ENCODE assay signal across 23 cellular contexts in the genomic region with DNA sequence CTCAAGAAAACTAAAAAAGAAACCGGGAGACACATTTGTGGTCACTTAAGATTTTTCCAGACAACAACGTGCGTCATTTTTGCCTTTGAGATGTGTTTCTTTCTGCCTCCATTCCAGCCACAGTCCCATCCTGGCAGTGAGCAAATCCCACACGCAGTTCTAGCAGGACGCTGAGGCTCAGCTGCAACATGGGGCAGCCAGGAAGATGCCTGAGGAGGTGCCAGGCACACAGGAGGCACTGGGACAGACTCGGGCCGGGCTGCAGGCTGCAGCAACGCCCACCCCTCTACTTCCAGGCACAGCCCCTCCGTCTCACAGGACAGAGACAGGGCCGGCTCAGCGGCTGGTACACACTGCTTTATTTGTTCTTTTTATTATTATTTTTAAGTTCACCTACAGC. TPM values are rescaled to one million over a fixed set of nuclear protein-coding genes. Genes with fewer than 3 reads are reported as not detected.
DNase-seq lines count a peak whose midpoint lies in the region; ATAC-seq and TF ChIP-seq lines count a peak whose summit lies in the region.
"Had no signal": no experiment of that assay in that cellular context is flagged by ENCODE, and none has a peak within 500 bp of the region (broad histone marks: within the 10 kb centered on the region; RNA-seq: fewer than 3 reads in every experiment).

No MANE protein-coding gene starts in this region.

- intact Hi-C loops in right lobe of liver (cut with DNase I) (loop anchor here (10.0 kb wide), 1 partner anchor 252 kb away; no protein-coding TSS in a partner anchor), vagina (cut with DNase I) (no loop called here)
- intact Hi-C loops in activated CD8-positive, alpha-beta T cell treated with anti-CD3 and anti-CD28 coated beads for 36 hours (cut with micrococcal nuclease) = no loop called here

- no peaks in the 10 kb centered on the region for H3K36me3 ChIP-seq in GM23338 (ENCODE audit: insufficient read depth)
- peaks cover 0 to 35% (median 24%) of the 10 kb centered on the region in 4 donors for H3K36me3 ChIP-seq in right lobe of liver
- peaks cover 0 to 25% of the 10 kb centered on the region in 2 donors for H3K36me3 ChIP-seq in vagina

- H3K27me3 ChIP-seq in GM23338 (ENCODE audit: insufficient read depth) (no peaks in the 10 kb centered on the region), right lobe of liver (no peaks in the 10 kb centered on the region), vagina (no peaks in the 10 kb centered on the region)
- H3K27me3 ChIP-seq: cardiac muscle cell, foreskin keratinocyte, SJSA1, tibial artery had no signal

- H3K36me3 Mint-ChIP-seq in GM23338 (ENCODE audit: low read depth) = peaks cover 6% of the 10 kb centered on the region; the same call in 2 of the 3 replicates
- H3K36me3 Mint-ChIP-seq in WTC11 = peaks cover 24% of the 10 kb centered on the region
- peaks cover 13% of the 10 kb centered on the region for H3K36me3 Mint-ChIP-seq in activated CD8-positive, alpha-beta T cell treated with anti-CD3 and anti-CD28 coated beads for 36 hours (ENCODE audit: low read depth)
- H3K36me3 Mint-ChIP-seq: natural killer cell had no signal

- peaks cover 13% of the 10 kb centered on the region; the same call in 1 of the 2 replicates for H3F3A ChIP-seq in GM23338 (replicated peaks; ENCODE audit: low read depth)

- H3K4me3 Mint-ChIP-seq in GM23338 (peak overlapping the region; percentile 75), WTC11 (peak overlapping the region; percentile 85)
- no peak overlapping the region for H3K4me3 Mint-ChIP-seq in activated CD8-positive, alpha-beta T cell treated with anti-CD3 and anti-CD28 coated beads for 36 hours
- H3K4me3 Mint-ChIP-seq: activated B cell treated with CpG ODN at 0.5 μM for 24 hours; activated CD4-positive, alpha-beta memory T cell treated with anti-CD3 and anti-CD28 coated beads, Interleukin-2, amount 10 ng/mL, durations not matched to agents 7 days and 5 days; memory B cell; natural killer cell had no signal

- no peaks in the 10 kb centered on the region for H3K9me2 ChIP-seq in GM23338 (ENCODE audit: insufficient read depth)

- H3K4me2 ChIP-seq in GM23338 = peak overlapping the region; percentile 84

- H3K9me3 Mint-ChIP-seq in GM23338 = no peaks in the 10 kb centered on the region
- H3K9me3 Mint-ChIP-seq in WTC11 = no peaks in the 10 kb centered on the region
- no peaks in the 10 kb centered on the region for H3K9me3 Mint-ChIP-seq in activated CD8-positive, alpha-beta T cell treated with anti-CD3 and anti-CD28 coated beads for 36 hours
- H3K9me3 Mint-ChIP-seq: activated B cell treated with CpG ODN at 0.5 μM for 24 hours; activated CD4-positive, alpha-beta memory T cell treated with anti-CD3 and anti-CD28 coated beads, Interleukin-2, amount 10 ng/mL, durations not matched to agents 7 days and 5 days; memory B cell; natural killer cell had no signal

- ATAC-seq in GM23338 (peak; percentile 2; the same call in 1 of the 3 replicates), WTC11 (no peak), right lobe of liver (no peak)
- ATAC-seq in activated CD8-positive, alpha-beta T cell treated with anti-CD3 and anti-CD28 coated beads for 36 hours = no peak

- 68% methylated on average over 8 of the region's 11 CpGs for WGBS in right lobe of liver (ENCODE audit: insufficient coverage, low coverage, low lambda C conversion rate, missing lambda C conversion rate)

- TF ChIP-seq CTCF in GM23338 (conservative IDR thresholded peaks at IDR 0.05; ENCODE audit: low read depth in 2 of 2) = no peak
- no peak for TF ChIP-seq CTCF in WTC11 (IDR thresholded peaks at IDR 0.05)
- TF ChIP-seq CTCF in right lobe of liver (IDR thresholded peaks at IDR 0.05) = no peak
- no peak for TF ChIP-seq CTCF in vagina (IDR thresholded peaks at IDR 0.05)
- TF ChIP-seq CTCF in activated CD8-positive, alpha-beta T cell treated with anti-CD3 and anti-CD28 coated beads for 36 hours (IDR thresholded peaks at IDR 0.05) = no peak

- H3K27ac ChIP-seq in GM23338 (ENCODE audit: low read depth) (no peak overlapping the region), right lobe of liver (no peak overlapping the region), vagina (peak overlapping the region; percentile 76)
- H3K27ac ChIP-seq: cardiac muscle cell, SJSA1 had no signal

- H3K4me1 Mint-ChIP-seq in GM23338 = peaks cover 23% of the 10 kb centered on the region
- peaks cover 28% of the 10 kb centered on the region for H3K4me1 Mint-ChIP-seq in WTC11
- H3K4me1 Mint-ChIP-seq in activated CD8-positive, alpha-beta T cell treated with anti-CD3 and anti-CD28 coated beads for 36 hours (ENCODE audit: low read depth) = peaks cover 6% of the 10 kb centered on the region
- H3K4me1 Mint-ChIP-seq: memory B cell had no signal

- H3K9me3 ChIP-seq in right lobe of liver (no peaks in the 10 kb centered on the region), vagina (no peaks in the 10 kb centered on the region)
- H3K9me3 ChIP-seq: SJSA1, tibial artery had no signal

- CTCF ChIA-PET in WTC11 (lab: Charles Lee) = interaction anchor here (0.8 to 6.2 kb wide), 13 partner anchors 9 to 379 kb away, joined by 3 to 112 read pairs (median 12); no protein-coding TSS in a partner anchor
- CTCF ChIA-PET in activated CD8-positive, alpha-beta T cell treated with anti-CD3 and anti-CD28 coated beads for 36 hours (lab: Charles Lee) = interaction anchor here (2.0 to 6.1 kb wide), 4 partner anchors 8 to 72 kb away, joined by 9 to 37 read pairs (median 19); no protein-coding TSS in a partner anchor

- POLR2A ChIA-PET in WTC11 (lab: Charles Lee) = interaction anchor here (1.5 to 2.0 kb wide), 3 partner anchors 14 to 41 kb away, joined by 4 to 5 read pairs (median 5); no protein-coding TSS in a partner anchor
- POLR2A ChIA-PET in activated CD8-positive, alpha-beta T cell treated with anti-CD3 and anti-CD28 coated beads for 36 hours (lab: Charles Lee) = interaction anchor here (0.8 to 1.2 kb wide), 2 partner anchors 10 to 12 kb away, joined by 3 read pairs; no protein-coding TSS in a partner anchor

- H3K4me3 ChIP-seq in GM23338 (peak overlapping the region; percentile 54), right lobe of liver (no peak overlapping the region), vagina (no peak overlapping the region)

- no peaks in the 10 kb centered on the region for H4K20me1 ChIP-seq in GM23338 (replicated peaks; ENCODE audit: insufficient read depth)

- H3K27ac Mint-ChIP-seq in GM23338 (no peak overlapping the region), WTC11 (no peak overlapping the region)
- H3K27ac Mint-ChIP-seq in activated CD8-positive, alpha-beta T cell treated with anti-CD3 and anti-CD28 coated beads for 36 hours = no peak overlapping the region
- H3K27ac Mint-ChIP-seq: activated B cell treated with CpG ODN at 0.5 μM for 24 hours; activated CD4-positive, alpha-beta memory T cell treated with anti-CD3 and anti-CD28 coated beads, Interleukin-2, amount 10 ng/mL, durations not matched to agents 7 days and 5 days; memory B cell; natural killer cell had no signal

- DNase-seq in GM23338 (ENCODE audit: low spot score) (no peak), WTC11 (ENCODE audit: low spot score) (no peak), right lobe of liver (peak in 2 of 3 donors; percentile 19 to 20), vagina (ENCODE audit: extremely low spot score in 2 of 2) (no peak), T-helper 2 cell (no peak), NCI-H1694 (lab: John Stamatoyannopoulos, UW) (no peak)
- DNase-seq in activated CD8-positive, alpha-beta T cell treated with anti-CD3 and anti-CD28 coated beads for 36 hours = no peak
- DNase-seq: activated B cell treated with CpG ODN at 0.5 μM for 24 hours; activated CD4-positive, alpha-beta memory T cell treated with anti-CD3 and anti-CD28 coated beads, Interleukin-2, amount 10 ng/mL, durations not matched to agents 7 days and 5 days; activated T-cell treated with anti-CD3 and anti-CD28 coated beads, Interleukin-2, amount 50 U/mL, for 1 hour; AML-193; dermis blood vessel endothelial cell; hypothalamus; KBM-7; natural killer cell; NCI-H1930; NCI-H226; NCI-H82; tibial artery had no signal

- no peaks in the 10 kb centered on the region for H3K79me2 ChIP-seq in GM23338 (replicated peaks; ENCODE audit: insufficient read depth)

- H3K4me1 ChIP-seq in GM23338 (ENCODE audit: insufficient read depth) (peaks cover 11% of the 10 kb centered on the region; the same call in 1 of the 2 replicates), right lobe of liver (no peaks in the 10 kb centered on the region), vagina (peaks cover 46% of the 10 kb centered on the region)

- H2AFZ ChIP-seq in GM23338 = no peak overlapping the region

- H3K27me3 Mint-ChIP-seq in GM23338 (ENCODE audit: insufficient read depth, low read depth, poor library complexity) (peaks cover 10% of the 10 kb centered on the region), WTC11 (ENCODE audit: low read depth) (no peaks in the 10 kb centered on the region)
- H3K27me3 Mint-ChIP-seq in activated CD8-positive, alpha-beta T cell treated with anti-CD3 and anti-CD28 coated beads for 36 hours = peaks cover 2% of the 10 kb centered on the region
- H3K27me3 Mint-ChIP-seq: memory B cell had no signal

- TF ChIP-seq POLR2A in right lobe of liver (IDR thresholded peaks at IDR 0.05) (no peak), vagina (IDR thresholded peaks at IDR 0.05) (no peak)

TF ChIP-seq in GM23338, 12 proteins besides CTCF, POLR2A, EP300 and RAD21:
- TF ChIP-seq STAT1 (IDR thresholded peaks at IDR 0.05; ENCODE audit: unreplicated experiment) = no peak

TF ChIP-seq in WTC11, 78 proteins besides CTCF, POLR2A, EP300 and RAD21 (continues in another document):
- no peak for TF ChIP-seq ATF1 (CRISPR knock-in tag; IDR thresholded peaks at IDR 0.05)

RNA-seq across cellular contexts. Expression of a gene that starts 13.1 kb away (rescaled TPM):
- total RNA-seq in GM23338 (2014; rRNA removed; shearing (Covaris generic)) = 5.1 and 5.6 TPM in 2 replicates
- polyA plus RNA-seq in GM23338 (2016; fragmentation: Nextera tagmentation; extraction: Ambion mirVana) = 1.4 and 1.6 TPM in 2 replicates
- 8.8 to 14.4 TPM (median 13.7 TPM) in 3 replicates for total RNA-seq in WTC11 (2021)
- total RNA-seq in right lobe of liver = 10 to 100 TPM; 10.9 to 40.1 (median 27.8) TPM
- 30.4 TPM for total RNA-seq in vagina
- total RNA-seq in activated CD8-positive, alpha-beta T cell treated with anti-CD3 and anti-CD28 coated beads for 36 hours = 1 to 10 TPM; 2.9 to 3.5 TPM

RNA-seq across cellular contexts. Expression of a gene that starts 23.8 kb away (rescaled TPM):
- 0.04 and 0.31 TPM in 2 replicates for total RNA-seq in GM23338 (2014; rRNA removed; shearing (Covaris generic))
- 0.30 and 0.32 TPM in 2 replicates for polyA plus RNA-seq in GM23338 (2016; fragmentation: Nextera tagmentation; extraction: Ambion mirVana)
- 0.85 to 1.2 TPM (median 1.1 TPM) in 3 replicates for total RNA-seq in WTC11 (2021)
- total RNA-seq in right lobe of liver = under 1 TPM; 0.26 to 0.99 (median 0.55) TPM
- 13.5 TPM for total RNA-seq in vagina
- under 1 TPM; 0.11 to 0.32 TPM for total RNA-seq in activated CD8-positive, alpha-beta T cell treated with anti-CD3 and anti-CD28 coated beads for 36 hours
- total RNA-seq: natural killer cell had no signal

Comparison
In these comparisons a context has a peak if more than half of its experiments do, and no peak if none do; other contexts are left out.
1. DNase-seq: peak in right lobe of liver (2 of 3); none in GM23338 (single experiment), WTC11 (single experiment), vagina (0 of 2), activated CD8-positive, alpha-beta T cell treated with anti-CD3 and anti-CD28 coated beads for 36 hours (single experiment), T-helper 2 cell (0 of 5) and NCI-H1694 (single experiment).
2. intact Hi-C loops: an anchor here in right lobe of liver (10.0 kb wide); none called in vagina and activated CD8-positive, alpha-beta T cell treated with anti-CD3 and anti-CD28 coated beads for 36 hours.